ENCODE assay signal across 12 cellular contexts in genomic region chr20:10739575-10739974, GRCh38.
DNase-seq lines count a peak whose midpoint lies in the region; ATAC-seq and TF ChIP-seq lines count a peak whose summit lies in the region.
"Had no signal": no experiment of that assay in that cellular context is flagged by ENCODE, and none has a peak within 500 bp of the region (broad histone marks: within the 10 kb centered on the region; RNA-seq: fewer than 3 reads in every experiment).

No MANE protein-coding gene starts in this region.

- ATAC-seq in GM21381 (IDR thresholded peaks at IDR 0.05; ENCODE audit: unreplicated experiment) = no peak
- ATAC-seq in GM19463 (IDR thresholded peaks at IDR 0.05; ENCODE audit: unreplicated experiment) = no peak

- DNase-seq in SJSA1 (ENCODE audit: low read depth in 1 of 2, low spot score in 2 of 2) (peak in 1 of 2 experiments; percentile 21), fibroblast of villous mesenchyme (ENCODE audit: low read depth) (no peak), osteocyte (ENCODE audit: extremely low spot score, unreplicated experiment) (no peak), NCI-H1694 treated with DMSO at 0.1 percent for 48 hours (lab: John Stamatoyannopoulos, UW) (no peak), WERI-Rb-1 (no peak)
- DNase-seq: activated T-cell treated with anti-CD3 and anti-CD28 coated beads, Interleukin-2, amount 50 U/mL, for 24 hours; caudate nucleus; H7; NCI-H82 had no signal

- H3K27me3 ChIP-seq in ACC112 (ENCODE audit: insufficient read depth, low read length) = no peaks in the 10 kb centered on the region
- no peaks in the 10 kb centered on the region for H3K27me3 ChIP-seq in SJSA1 (replicated peaks)
- H3K27me3 ChIP-seq in WERI-Rb-1 (ENCODE audit: insufficient read depth, low read depth, severe bottlenecking) = no peaks in the 10 kb centered on the region

- H3K4me3 Mint-ChIP-seq in osteocyte (ENCODE audit: unreplicated experiment) = peak overlapping the region; percentile 55
- H3K4me3 Mint-ChIP-seq: activated T-cell treated with anti-CD3 and anti-CD28 coated beads, Interleukin-2, amount 50 U/mL, for 24 hours had no signal

- H3K36me3 Mint-ChIP-seq in osteocyte (ENCODE audit: unreplicated experiment) = no peaks in the 10 kb centered on the region

- TF ChIP-seq CTCF in fibroblast of villous mesenchyme (IDR thresholded peaks at IDR 0.05; ENCODE audit: insufficient read depth, low read depth, low read length) = no peak
- TF ChIP-seq CTCF in osteocyte (IDR thresholded peaks at IDR 0.05) = no peak
- TF ChIP-seq CTCF in WERI-Rb-1 (IDR thresholded peaks at IDR 0.05; ENCODE audit: low read depth, low read length) = no peak

- peaks cover 36% of the 10 kb centered on the region for H3K4me1 Mint-ChIP-seq in osteocyte (ENCODE audit: unreplicated experiment)

- H3K9me3 ChIP-seq in SJSA1 (replicated peaks) (no peaks in the 10 kb centered on the region), WERI-Rb-1 (ENCODE audit: severe bottlenecking) (no peaks in the 10 kb centered on the region)

- H2AFZ ChIP-seq in ACC112 (ENCODE audit: low read length, unreplicated experiment) = peak overlapping the region; percentile 84

- no peaks in the 10 kb centered on the region for H3K79me2 ChIP-seq in ACC112 (ENCODE audit: control insufficient read depth, insufficient read depth, low read length, unreplicated experiment)

- no peak overlapping the region for H3K27ac ChIP-seq in ACC112 (ENCODE audit: low read depth, low read length)
- no peak overlapping the region for H3K27ac ChIP-seq in SJSA1
- no peak overlapping the region for H3K27ac ChIP-seq in WERI-Rb-1

- peaks cover 16% of the 10 kb centered on the region for H3K4me1 ChIP-seq in ACC112 (ENCODE audit: control insufficient read depth, insufficient read depth, low read length, unreplicated experiment)
- peaks cover 14% of the 10 kb centered on the region for H3K4me1 ChIP-seq in SJSA1 (replicated peaks)

- H3K27me3 Mint-ChIP-seq in osteocyte (ENCODE audit: unreplicated experiment) = no peaks in the 10 kb centered on the region

- no peaks in the 10 kb centered on the region for H3K36me3 ChIP-seq in ACC112 (ENCODE audit: insufficient read depth, low read length)
- no peaks in the 10 kb centered on the region for H3K36me3 ChIP-seq in SJSA1
- H3K36me3 ChIP-seq in WERI-Rb-1 = no peaks in the 10 kb centered on the region

- H3K4me3 ChIP-seq in ACC112 (ENCODE audit: low read depth, low read length) (peak overlapping the region; percentile 73), SJSA1 (peak overlapping the region; percentile 24), fibroblast of villous mesenchyme (ENCODE audit: low read depth, low read length) (peak overlapping the region; percentile 32), WERI-Rb-1 (ENCODE audit: low read depth, low read length) (no peak overlapping the region)

- no peaks in the 10 kb centered on the region for H3K9me3 Mint-ChIP-seq in osteocyte (ENCODE audit: unreplicated experiment)
- H3K9me3 Mint-ChIP-seq: activated T-cell treated with anti-CD3 and anti-CD28 coated beads, Interleukin-2, amount 50 U/mL, for 24 hours had no signal

- peak overlapping the region; percentile 61 for H3K27ac Mint-ChIP-seq in osteocyte (ENCODE audit: unreplicated experiment)
- H3K27ac Mint-ChIP-seq: activated T-cell treated with anti-CD3 and anti-CD28 coated beads, Interleukin-2, amount 50 U/mL, for 24 hours had no signal
